In the genomic region with DNA sequence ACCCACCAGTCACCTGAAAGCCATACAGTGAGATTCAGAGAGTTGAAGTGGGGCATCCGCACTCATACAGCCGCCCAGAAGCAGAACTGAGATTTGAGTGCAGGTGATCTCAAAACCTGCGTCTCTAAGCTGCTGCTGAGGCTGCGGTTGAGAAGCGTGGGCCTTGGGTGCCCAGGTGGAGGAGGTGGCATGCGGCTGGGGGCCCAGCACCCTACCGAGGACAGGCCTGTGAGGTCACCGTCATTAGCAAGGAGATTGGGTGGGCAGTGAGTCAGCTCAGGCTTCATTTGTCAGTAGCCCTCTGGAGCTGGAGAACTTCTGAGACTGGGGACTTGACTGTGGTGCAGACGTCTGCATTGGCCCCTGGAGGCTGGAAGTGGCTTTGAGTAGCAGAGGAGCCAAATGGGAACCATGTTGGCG, we compare ENCODE assay signal across 10 cellular contexts. TPM values are rescaled to one million over a fixed set of nuclear protein-coding genes. Genes with fewer than 3 reads are reported as not detected.
A peak's percentile ranks its signal among the peaks of the same experiment; 100 is the strongest.
DNase-seq lines count a peak whose midpoint lies in the region; ATAC-seq, FAIRE-seq and TF ChIP-seq lines count a peak whose summit lies in the region.
"Had no signal": no experiment of that assay in that cellular context is flagged by ENCODE, and none has a peak within 500 bp of the region (broad histone marks: within the 10 kb centered on the region; RNA-seq: fewer than 3 reads in every experiment).

No MANE protein-coding gene starts in this region.

- H3K9ac ChIP-seq in GM23248 (0 out of 2 replicates have a peak overlapping the region, but pooled peaks have one; percentile 17), trophoblast cell (ENCODE audit: low read length) (no peak overlapping the region)

- H3K36me3 ChIP-seq in GM23248 (ENCODE audit: low read depth) (no peaks in the 10 kb centered on the region; the same call in 1 of the 2 replicates), trophoblast cell (ENCODE audit: control insufficient read depth in 1 of 2, insufficient read depth in 2 of 2, low read length in 2 of 2) (peaks cover 16 to 20% of the 10 kb centered on the region in 2 experiments), vagina (no peaks in the 10 kb centered on the region), small intestine (ENCODE audit: control insufficient read depth in 2 of 2, insufficient read depth in 2 of 2, low read length in 2 of 2) (no peaks in the 10 kb centered on the region)

- H3K9me3 Mint-ChIP-seq in natural killer cell treated with Interleukin-12 subunit alpha and Interleukin-12 subunit beta and Interleukin-15 and Interleukin-18, amount 100 ng/mL, for 72 hours = no peaks in the 10 kb centered on the region

- H3K79me2 ChIP-seq in GM23248 (ENCODE audit: insufficient read depth) (peaks cover 100% of the 10 kb centered on the region), trophoblast cell (ENCODE audit: control insufficient read depth, insufficient read depth, low read length, poor library complexity) (peaks cover 60% of the 10 kb centered on the region)

- H3K4me3 ChIP-seq in GM23248 (no peak overlapping the region), trophoblast cell (ENCODE audit: low read depth, low read length) (no peak overlapping the region), vagina (no peak overlapping the region), small intestine (ENCODE audit: low read depth in 1 of 2, low read length in 2 of 2) (no peak overlapping the region)

- H3K27ac ChIP-seq in GM23248 = peak overlapping the region; percentile 18
- H3K27ac ChIP-seq in trophoblast cell (ENCODE audit: low read depth, low read length) = no peak overlapping the region
- no peak overlapping the region for H3K27ac ChIP-seq in vagina
- H3K27ac ChIP-seq in small intestine (ENCODE audit: low read depth in 1 of 2, low read length in 1 of 2) = no peak overlapping the region

- FAIRE-seq in small intestine (lab: Jason Lieb, UNC) = no peak

- intact Hi-C loops in vagina (cut with DNase I) = no loop called here

- no peak overlapping the region for H3K23ac ChIP-seq in trophoblast cell (ENCODE audit: low read length)

- H4K91ac ChIP-seq in trophoblast cell (ENCODE audit: low read depth, low read length) = no peak overlapping the region

- H3K27me3 ChIP-seq in GM23248 (replicated peaks; ENCODE audit: insufficient read depth) (no peaks in the 10 kb centered on the region), trophoblast cell (ENCODE audit: insufficient read depth, low read length) (no peaks in the 10 kb centered on the region), vagina (no peaks in the 10 kb centered on the region), small intestine (ENCODE audit: control insufficient read depth in 2 of 2, insufficient read depth in 2 of 2, low read length in 2 of 2) (no peaks in the 10 kb centered on the region)

- H3K4me1 ChIP-seq in GM23248 (ENCODE audit: insufficient read depth) = peaks cover 49% of the 10 kb centered on the region
- peaks cover 25 to 29% of the 10 kb centered on the region in 2 experiments for H3K4me1 ChIP-seq in trophoblast cell (ENCODE audit: control insufficient read depth in 1 of 2, insufficient read depth in 2 of 2, low read length in 2 of 2)
- peaks cover 100% of the 10 kb centered on the region for H3K4me1 ChIP-seq in vagina
- H3K4me1 ChIP-seq in small intestine (ENCODE audit: control insufficient read depth in 2 of 2, insufficient read depth in 1 of 2, low read depth in 1 of 2, low read length in 1 of 2) = peaks cover 7 to 24% of the 10 kb centered on the region in 2 donors

- DNase-seq in GM23248 (peak; percentile 70), trophoblast cell (no peak), vagina (ENCODE audit: extremely low spot score in 2 of 2) (no peak), small intestine (no peak)
- DNase-seq in natural killer cell treated with Interleukin-12 subunit alpha and Interleukin-12 subunit beta and Interleukin-15 and Interleukin-18, amount 100 ng/mL, for 72 hours (ENCODE audit: low spot score) = no peak
- DNase-seq: NCI-H1436; stimulated activated CD4-positive, alpha-beta T cell treated with anti-CD3 and anti-CD28 coated beads, Interleukin-4, amount 100 ng/mL, for 24 hours; T-helper 2 cell had no signal

- H4K20me1 ChIP-seq in GM23248 (ENCODE audit: insufficient read depth) = peaks cover 27% of the 10 kb centered on the region

- no peaks in the 10 kb centered on the region for H3K79me1 ChIP-seq in trophoblast cell (ENCODE audit: low read length)

- 50 to 52% methylated on average over 10 of the region's 10 CpGs for WGBS in GM23248 (ENCODE audit: low coverage in 1 of 2, low lambda C conversion rate in 2 of 2, missing lambda C conversion rate in 2 of 2), 2 experiments
- no CpG with 5 or more reads among the region's 10 CpGs for WGBS in trophoblast cell (ENCODE audit: extremely low coverage, insufficient coverage, insufficient read length)
- WGBS in small intestine, 3 donors = 84 to 88% (median 86%) methylated on average over 10 of the region's 10 CpGs

- H2BK12ac ChIP-seq in trophoblast cell (ENCODE audit: low read length) = no peak overlapping the region

- H3K4me3 Mint-ChIP-seq in natural killer cell treated with Interleukin-12 subunit alpha and Interleukin-12 subunit beta and Interleukin-15 and Interleukin-18, amount 100 ng/mL, for 72 hours = no peak overlapping the region

- no peak overlapping the region for H3K18ac ChIP-seq in trophoblast cell (ENCODE audit: low read length)

- no peak overlapping the region for H2AK5ac ChIP-seq in trophoblast cell (ENCODE audit: low read length)

- H3K4me2 ChIP-seq in GM23248 (ENCODE audit: unreplicated experiment) = no peak overlapping the region
- H3K4me2 ChIP-seq in trophoblast cell (ENCODE audit: low read length) = no peak overlapping the region

- no peak overlapping the region for H2BK120ac ChIP-seq in trophoblast cell (ENCODE audit: insufficient read depth, low read length, poor library complexity)

- H3K27ac Mint-ChIP-seq in natural killer cell treated with Interleukin-12 subunit alpha and Interleukin-12 subunit beta and Interleukin-15 and Interleukin-18, amount 100 ng/mL, for 72 hours = no peak overlapping the region

- H3F3A ChIP-seq in GM23248 (ENCODE audit: insufficient read depth) = peaks cover 11% of the 10 kb centered on the region; the same call in 1 of the 2 replicates

- no peaks in the 10 kb centered on the region for H3K36me3 Mint-ChIP-seq in natural killer cell treated with Interleukin-12 subunit alpha and Interleukin-12 subunit beta and Interleukin-15 and Interleukin-18, amount 100 ng/mL, for 72 hours

- no peak overlapping the region for H2AFZ ChIP-seq in GM23248
- H2AFZ ChIP-seq in trophoblast cell (ENCODE audit: insufficient read depth, low read length, poor library complexity) = peak overlapping the region; percentile 38

- H2BK5ac ChIP-seq in trophoblast cell (ENCODE audit: low read depth, low read length, poor library complexity) = no peak overlapping the region

- H3K4ac ChIP-seq in trophoblast cell (ENCODE audit: low read depth, low read length) = peak overlapping the region; percentile 77

- TF ChIP-seq CTCF in vagina (IDR thresholded peaks at IDR 0.05) = no peak

- TF ChIP-seq POLR2A in vagina (IDR thresholded peaks at IDR 0.05) = no peak

- in situ Hi-C loops in GM23248 (cut with MboI) = no loop called here

- ATAC-seq in GM18873 (IDR thresholded peaks at IDR 0.05; ENCODE audit: low FRiP score, unreplicated experiment) = peak; percentile 84
- ATAC-seq in HG03469 (IDR thresholded peaks at IDR 0.05; ENCODE audit: unreplicated experiment) = peak; percentile 69
- no peak for ATAC-seq in natural killer cell treated with Interleukin-12 subunit alpha and Interleukin-12 subunit beta and Interleukin-15 and Interleukin-18, amount 100 ng/mL, for 72 hours

- H3K14ac ChIP-seq in trophoblast cell (ENCODE audit: low read length) = no peak overlapping the region

- no peaks in the 10 kb centered on the region for H3K27me3 Mint-ChIP-seq in natural killer cell treated with Interleukin-12 subunit alpha and Interleukin-12 subunit beta and Interleukin-15 and Interleukin-18, amount 100 ng/mL, for 72 hours

- H3K9me3 ChIP-seq in GM23248 (ENCODE audit: low read depth) (no peaks in the 10 kb centered on the region), trophoblast cell (ENCODE audit: insufficient read depth, low read depth, low read length) (no peaks in the 10 kb centered on the region), vagina (no peaks in the 10 kb centered on the region), small intestine (ENCODE audit: control insufficient read depth, low read depth) (no peaks in the 10 kb centered on the region)

- H4K12ac ChIP-seq in trophoblast cell (ENCODE audit: low read depth, low read length) = no peak overlapping the region

- H4K8ac ChIP-seq in trophoblast cell (ENCODE audit: low read depth, low read length) = no peak overlapping the region

- peaks cover 18 to 40% of the 10 kb centered on the region in 2 donors for H3K4me1 Mint-ChIP-seq in natural killer cell treated with Interleukin-12 subunit alpha and Interleukin-12 subunit beta and Interleukin-15 and Interleukin-18, amount 100 ng/mL, for 72 hours (ENCODE audit: low read depth in 2 of 2)

- no peaks in the 10 kb centered on the region for H3K9me2 ChIP-seq in GM23248 (ENCODE audit: insufficient read depth)

RNA-seq across cellular contexts. Expression of gene ZMIZ1, which starts 29.8 kb away (rescaled TPM):
- total RNA-seq in GM23248 (2014; rRNA removed; shearing (Covaris generic)) = 26.6 and 28.4 TPM in 2 replicates
- 20.9 and 21.9 TPM in 2 replicates for polyA plus RNA-seq in GM23248 (2016; fragmentation: Nextera tagmentation; extraction: Ambion mirVana)
- 52.4 and 54.3 TPM in 2 replicates for polyA plus RNA-seq in trophoblast cell (2013)
- total RNA-seq in natural killer cell treated with Interleukin-12 subunit alpha and Interleukin-12 subunit beta and Interleukin-15 and Interleukin-18, amount 100 ng/mL, for 72 hours = 10 to 100 TPM; 49.7 to 54.4 TPM
- total RNA-seq in vagina = 61.4 TPM
- polyA plus RNA-seq in small intestine = 10 to 100 TPM; 15.1 to 23.0 (median 16.8) TPM

Comparison
In these comparisons a context has a peak if more than half of its experiments do, and no peak if none do; other contexts are left out.
1. ATAC-seq: peak in GM18873 (single experiment) and HG03469 (single experiment); none in natural killer cell treated with Interleukin-12 subunit alpha and Interleukin-12 subunit beta and Interleukin-15 and Interleukin-18, amount 100 ng/mL, for 72 hours (0 of 2).